25 cellular contexts compared by ENCODE assay signal in genomic region chr20:1003920-1004697, GRCh38. TPM values are rescaled to one million over a fixed set of nuclear protein-coding genes. Genes with fewer than 3 reads are reported as not detected.
DNase-seq lines count a peak whose midpoint lies in the region; ATAC-seq and TF ChIP-seq lines count a peak whose summit lies in the region.
"Had no signal": no experiment of that assay in that cellular context is flagged by ENCODE, and none has a peak within 500 bp of the region (broad histone marks: within the 10 kb centered on the region; RNA-seq: fewer than 3 reads in every experiment).

No MANE protein-coding gene starts in this region.

- peak; percentile 98 to 99 for DNase-seq in NCI-H526 (lab: John Stamatoyannopoulos, UW)
- DNase-seq in SK-N-DZ (ENCODE audit: low spot score) = peak; percentile 44
- peak; percentile 70 for DNase-seq in islet precursor cell
- peak; percentile 6 for DNase-seq in pons (ENCODE audit: low spot score)
- no peak for DNase-seq in OCI-LY7 (ENCODE audit: low spot score)
- DNase-seq in psoas muscle = no peak
- no peak for DNase-seq in trophoblast cell
- DNase-seq: DMS153; H7; NCI-H1105 treated with DMSO at 0.1 percent for 48 hours; NCI-H146; NCI-H1930; NCI-H2107; NCI-H524; NCI-H82; NK-92 treated with Interleukin-12 subunit alpha and Interleukin-12 subunit beta, amount 100 ng/mL, for 24 hours; SHP77 had no signal

- H3K14ac ChIP-seq in trophoblast cell (ENCODE audit: low read length) = no peak overlapping the region

- H2AK5ac ChIP-seq in trophoblast cell (ENCODE audit: low read length) = no peak overlapping the region

- no peaks in the 10 kb centered on the region for H3K36me3 ChIP-seq in OCI-LY7 (ENCODE audit: insufficient read depth, low read length)
- no peaks in the 10 kb centered on the region for H3K36me3 ChIP-seq in psoas muscle (ENCODE audit: insufficient read depth in 1 of 2, low read depth in 1 of 2)
- H3K36me3 ChIP-seq in trophoblast cell (ENCODE audit: control insufficient read depth in 1 of 2, insufficient read depth in 2 of 2, low read length in 2 of 2) = no peaks in the 10 kb centered on the region

- 70 to 87% (median 75%) methylated on average over 3 of the region's 3 CpGs for WGBS in psoas muscle, 3 donors
- no CpG with 5 or more reads among the region's 3 CpGs for WGBS in trophoblast cell (ENCODE audit: extremely low coverage, insufficient coverage, insufficient read length)

- no peaks in the 10 kb centered on the region for H3K79me2 ChIP-seq in OCI-LY7 (ENCODE audit: insufficient read depth, low read depth, low read length)
- no peaks in the 10 kb centered on the region for H3K79me2 ChIP-seq in trophoblast cell (ENCODE audit: control insufficient read depth, insufficient read depth, low read length, poor library complexity)

- no peak overlapping the region for H3K4me3 ChIP-seq in OCI-LY7 (ENCODE audit: low read depth, low read length, poor library complexity, severe bottlenecking)
- no peak overlapping the region for H3K4me3 ChIP-seq in psoas muscle
- no peak overlapping the region for H3K4me3 ChIP-seq in trophoblast cell (ENCODE audit: low read depth, low read length)
- H3K4me3 ChIP-seq: SK-N-MC had no signal

- no peaks in the 10 kb centered on the region for H3K9me2 ChIP-seq in OCI-LY7 (ENCODE audit: insufficient read depth, low read length)

- H3K79me1 ChIP-seq in trophoblast cell (ENCODE audit: low read length) = no peaks in the 10 kb centered on the region

- H4K91ac ChIP-seq in trophoblast cell (ENCODE audit: low read depth, low read length) = no peak overlapping the region

- POLR2A ChIA-PET in OCI-LY7 (lab: Charles Lee) = no interaction called here

- no peaks in the 10 kb centered on the region for H4K20me1 ChIP-seq in OCI-LY7 (ENCODE audit: insufficient read depth, low read length)

- H3K9me3 ChIP-seq in OCI-LY7 (ENCODE audit: low read length) (no peaks in the 10 kb centered on the region), psoas muscle (no peaks in the 10 kb centered on the region), trophoblast cell (ENCODE audit: insufficient read depth, low read depth, low read length) (peaks cover 3% of the 10 kb centered on the region)

- TF ChIP-seq CTCF in OCI-LY7 (conservative IDR thresholded peaks at IDR 0.05; ENCODE audit: low read length) (no peak), psoas muscle (IDR thresholded peaks at IDR 0.05) (no peak)

- peaks cover 0 to 56% (median 16%) of the 10 kb centered on the region in 3 donors for H3K27me3 ChIP-seq in psoas muscle (ENCODE audit: insufficient read depth in 3 of 3, low read length in 2 of 3)
- peaks cover 23% of the 10 kb centered on the region for H3K27me3 ChIP-seq in trophoblast cell (ENCODE audit: insufficient read depth, low read length)

- no peak overlapping the region for H2BK12ac ChIP-seq in trophoblast cell (ENCODE audit: low read length)

- ATAC-seq in psoas muscle = no peak
- no peak for ATAC-seq in GM21360 (IDR thresholded peaks at IDR 0.05; ENCODE audit: unreplicated experiment)
- ATAC-seq: Panc1 had no signal

- H3K4me2 ChIP-seq in OCI-LY7 (ENCODE audit: low read length) (no peak overlapping the region), trophoblast cell (ENCODE audit: low read length) (no peak overlapping the region)

- CTCF ChIA-PET in OCI-LY7 (lab: Charles Lee; ENCODE audit: unreplicated experiment) = no interaction called here

- H2BK5ac ChIP-seq in trophoblast cell (ENCODE audit: low read depth, low read length, poor library complexity) = no peak overlapping the region

- H3K18ac ChIP-seq in trophoblast cell (ENCODE audit: low read length) = no peak overlapping the region

- no peak overlapping the region for H2BK120ac ChIP-seq in trophoblast cell (ENCODE audit: insufficient read depth, low read length, poor library complexity)

- no TSS peak for BruUV-seq in OCI-LY7 (replicated peaks; lab: Mats Ljungman, UMichigan)

- no peak overlapping the region for H4K12ac ChIP-seq in trophoblast cell (ENCODE audit: low read depth, low read length)

- H3K27ac ChIP-seq in OCI-LY7 (ENCODE audit: low read depth, low read length, poor library complexity, severe bottlenecking) (no peak overlapping the region), psoas muscle (no peak overlapping the region), trophoblast cell (ENCODE audit: low read depth, low read length) (no peak overlapping the region)
- H3K27ac ChIP-seq: C4-2B, RWPE1, SK-N-MC had no signal

- H3K4ac ChIP-seq in trophoblast cell (ENCODE audit: low read depth, low read length) = no peak overlapping the region

- no peaks in the 10 kb centered on the region for H3K4me1 ChIP-seq in OCI-LY7 (ENCODE audit: insufficient read depth, low read length, poor library complexity, severe bottlenecking)
- H3K4me1 ChIP-seq in psoas muscle = no peaks in the 10 kb centered on the region
- peaks cover 6 to 7% of the 10 kb centered on the region in 2 experiments for H3K4me1 ChIP-seq in trophoblast cell (ENCODE audit: control insufficient read depth in 1 of 2, insufficient read depth in 2 of 2, low read length in 2 of 2)

- intact Hi-C loops in OCI-LY7 (cut with micrococcal nuclease; ENCODE audit: unreplicated experiment) = no loop called here
- intact Hi-C loops in psoas muscle (cut with DNase I) = no loop called here

- H2AFZ ChIP-seq in OCI-LY7 (ENCODE audit: low read length) (no peak overlapping the region), trophoblast cell (ENCODE audit: insufficient read depth, low read length, poor library complexity) (no peak overlapping the region)

- H4K8ac ChIP-seq in trophoblast cell (ENCODE audit: low read depth, low read length) = no peak overlapping the region

- H3K9ac ChIP-seq in trophoblast cell (ENCODE audit: low read length) = no peak overlapping the region

- H3K23ac ChIP-seq in trophoblast cell (ENCODE audit: low read length) = no peak overlapping the region

RNA-seq across cellular contexts. Expression of gene RSPO4, which starts 2.0 kb away (rescaled TPM):
- 0.17 and 0.85 TPM in 2 replicates for polyA plus RNA-seq in SK-N-DZ (2014; cell fraction: cytosol; rRNA removed)
- polyA plus RNA-seq in SK-N-DZ (2014; cell fraction: nucleus; rRNA removed) = 1.7 and 2.8 TPM in 2 replicates
- not detected in 2 replicates for total RNA-seq in OCI-LY7 (2014; rRNA removed; shearing (Covaris generic))
- total RNA-seq in OCI-LY7 (2022) (not detected in 2 replicates), psoas muscle (under 1 TPM in 1 of 4 donors, not detected in 3; 0.13 TPM)
- under 1 TPM in 2 of 3 donors, not detected in 1; 0.01 to 0.03 TPM for polyA plus RNA-seq in psoas muscle
- 0.28 and 0.37 TPM in 2 replicates for polyA plus RNA-seq in trophoblast cell (2013)
- total RNA-seq: HT-29, LHCN-M2, MCF 10A had no signal

Comparison
In these comparisons a context has a peak if more than half of its experiments do, and no peak if none do; other contexts are left out.
1. DNase-seq: peak in NCI-H526 (2 of 2), SK-N-DZ (single experiment), islet precursor cell (single experiment) and pons (single experiment); none in OCI-LY7 (single experiment), psoas muscle (0 of 2) and trophoblast cell (0 of 2).